ENCODE assay signal across 9 cellular contexts in genomic region chr17:76501827-76502307, GRCh38. TPM values are rescaled to one million over a fixed set of nuclear protein-coding genes. Genes with fewer than 3 reads are reported as not detected.
DNase-seq lines count a peak whose midpoint lies in the region; ATAC-seq and TF ChIP-seq lines count a peak whose summit lies in the region.
"Had no signal": no experiment of that assay in that cellular context is flagged by ENCODE, and none has a peak within 500 bp of the region (broad histone marks: within the 10 kb centered on the region; RNA-seq: fewer than 3 reads in every experiment).

No MANE protein-coding gene starts in this region.

- H2BK120ac ChIP-seq in H9 (ENCODE audit: low read depth, low read length, poor library complexity, severe bottlenecking): no peak overlapping the region

- H2AK5ac ChIP-seq in H9 (ENCODE audit: insufficient read length, low read length): no peak overlapping the region

- H3K9me3 Mint-ChIP-seq in H9 (no peaks in the 10 kb centered on the region; a peak in 1 of 5 replicates), activated B cell treated with CpG ODN at 0.5 μM for 24 hours (no peaks in the 10 kb centered on the region)

- intact Hi-C loops in activated B cell treated with CpG ODN at 0.5 μM for 24 hours (cut with micrococcal nuclease): loop anchor here (1.0 kb wide), 4 partner anchors 10 to 49 kb away; partner anchors contain the start of gene UBE2O

- no peaks in the 10 kb centered on the region for H3K79me1 ChIP-seq in H9 (ENCODE audit: insufficient read depth, low read depth, low read length, poor library complexity, severe bottlenecking)

- H2BK20ac ChIP-seq in H9 (ENCODE audit: low read depth, low read length, poor library complexity, severe bottlenecking): no peak overlapping the region

- DNase-seq in H9 (no peak), activated B cell treated with CpG ODN at 0.5 μM for 24 hours (no peak), foreskin fibroblast (no peak), skeletal muscle cell (ENCODE audit: low read depth) (no peak), NCI-H2107 treated with DMSO at 0.1 percent for 48 hours (lab: John Stamatoyannopoulos, UW; ENCODE audit: unreplicated experiment) (no peak), medulla oblongata (ENCODE audit: extremely low spot score) (no peak), NCI-H510A (lab: John Stamatoyannopoulos, UW) (no peak)
- DNase-seq: cerebellar nuclear complex had no signal

- CTCF ChIA-PET in activated B cell treated with CpG ODN at 0.5 μM for 24 hours (lab: Charles Lee): interaction anchor here (0.6 to 11.4 kb wide), 11 partner anchors 9 to 224 kb away, joined by 3 to 129 read pairs (median 4); partner anchors contain the start of gene AANAT

- no peaks in the 10 kb centered on the region for H4K20me1 ChIP-seq in H9 (ENCODE audit: control insufficient read depth, insufficient read depth, insufficient read length)

- peak overlapping the region; percentile 16 for H2AFZ ChIP-seq in H9 (ENCODE audit: low read length)

- peak overlapping the region; percentile 73; the same call in 1 of the 2 replicates for H2BK15ac ChIP-seq in H9 (ENCODE audit: low read depth, low read length)

- peaks cover 12% of the 10 kb centered on the region for H3K27me3 Mint-ChIP-seq in H9 (ENCODE audit: low read depth)
- H3K27me3 Mint-ChIP-seq in activated B cell treated with CpG ODN at 0.5 μM for 24 hours: no peaks in the 10 kb centered on the region

- H3K36me3 Mint-ChIP-seq in H9 (ENCODE audit: insufficient read depth in 1 of 3, low read depth in 3 of 3) (no peaks in the 10 kb centered on the region; a peak in 2 of 7 replicates), activated B cell treated with CpG ODN at 0.5 μM for 24 hours (ENCODE audit: low read depth) (peaks cover 28% of the 10 kb centered on the region)

- no peaks in the 10 kb centered on the region for H3K9me3 ChIP-seq in H9 (ENCODE audit: control insufficient read depth, low read depth, low read length)

- H3K56ac ChIP-seq in H9 (ENCODE audit: insufficient read length, low read depth, low read length): no peak overlapping the region

- peaks cover 50 to 63% of the 10 kb centered on the region in 2 experiments for H3K4me1 Mint-ChIP-seq in H9
- H3K4me1 Mint-ChIP-seq in activated B cell treated with CpG ODN at 0.5 μM for 24 hours: peaks cover 64% of the 10 kb centered on the region

- no peak overlapping the region for H4K5ac ChIP-seq in H9 (ENCODE audit: insufficient read length, low read depth, low read length)

- no peak overlapping the region; the same call in 1 of the 2 replicates for H3K4ac ChIP-seq in H9 (ENCODE audit: low read depth, low read length)

- no peak overlapping the region for H2BK5ac ChIP-seq in H9 (ENCODE audit: insufficient read length, low read length)

- H3K23ac ChIP-seq in H9 (ENCODE audit: insufficient read length, low read depth, low read length): no peak overlapping the region

- H3K9ac ChIP-seq in H9 (ENCODE audit: extremely low read depth, insufficient read length, low read length): no peak overlapping the region

- no peak overlapping the region for H4K91ac ChIP-seq in H9 (ENCODE audit: insufficient read length, low read depth, low read length)

- peaks cover 9% of the 10 kb centered on the region for H3K23me2 ChIP-seq in H9 (ENCODE audit: insufficient read length, low read depth, low read length, poor library complexity, severe bottlenecking)

- H3K4me1 ChIP-seq in H9 (ENCODE audit: insufficient read depth, low read length): peaks cover 3% of the 10 kb centered on the region; the same call in 1 of the 2 replicates

- H3K4me3 Mint-ChIP-seq in H9: peak overlapping the region; percentile 47 to 75
- H3K4me3 Mint-ChIP-seq in activated B cell treated with CpG ODN at 0.5 μM for 24 hours: peak overlapping the region; percentile 99

- no peaks in the 10 kb centered on the region for H3K27me3 ChIP-seq in H9 (ENCODE audit: insufficient read depth, low read length)

- H3K27ac ChIP-seq in H9 (ENCODE audit: insufficient read length, low read depth, low read length): no peak overlapping the region

- H3K18ac ChIP-seq in H9 (ENCODE audit: insufficient read length, low read depth, low read length): peak overlapping the region; percentile 70

- H3K27ac Mint-ChIP-seq in H9 (peak overlapping the region; percentile 1 to 82 (median 41); a peak in 5 of 7 replicates), activated B cell treated with CpG ODN at 0.5 μM for 24 hours (peak overlapping the region; percentile 90)

- ATAC-seq in activated B cell treated with CpG ODN at 0.5 μM for 24 hours (ENCODE audit: low read depth) (no peak), GM18520 (IDR thresholded peaks at IDR 0.05; ENCODE audit: unreplicated experiment) (no peak)

- no peak overlapping the region for H3T11ph ChIP-seq in H9 (ENCODE audit: low read length)

- POLR2A ChIA-PET in activated B cell treated with CpG ODN at 0.5 μM for 24 hours (lab: Charles Lee): interaction anchor here (0.6 to 21.4 kb wide), 12 partner anchors 19 to 231 kb away, joined by 3 to 769 read pairs (median 4); partner anchors contain the start of genes AANAT and UBE2O

- WGBS in H9 (ENCODE audit: extremely low coverage, insufficient read length, low lambda C conversion rate): no CpG with 5 or more reads among the region's 11 CpGs

- 0 out of 2 replicates have a peak overlapping the region, but pooled peaks have one; percentile 56 for H3K14ac ChIP-seq in H9 (ENCODE audit: insufficient read depth, low read length)

- H2BK12ac ChIP-seq in H9 (ENCODE audit: insufficient read length, low read depth, low read length): peak overlapping the region; percentile 10

- H3K79me2 ChIP-seq in H9 (ENCODE audit: insufficient read depth, low read length): no peaks in the 10 kb centered on the region

- H4K8ac ChIP-seq in H9 (replicated peaks; ENCODE audit: insufficient read length, low read depth, low read length): no peak overlapping the region

- H3K4me2 ChIP-seq in H9 (ENCODE audit: insufficient read depth, insufficient read length, low read length): peak overlapping the region; percentile 55

- TF ChIP-seq CTCF in H9 (conservative IDR thresholded peaks at IDR 0.05): no peak
- TF ChIP-seq CTCF in activated B cell treated with CpG ODN at 0.5 μM for 24 hours (IDR thresholded peaks at IDR 0.05): no peak
- TF ChIP-seq CTCF in foreskin fibroblast (IDR thresholded peaks at IDR 0.05; ENCODE audit: low read depth, low read length): no peak

- H3K4me3 ChIP-seq in foreskin fibroblast (ENCODE audit: low read depth in 1 of 2, low read length in 2 of 2) (peak overlapping the region; percentile 49 to 61), skeletal muscle cell (ENCODE audit: low read depth, low read length) (peak overlapping the region; percentile 58)

RNA-seq across cellular contexts. Expression of gene RHBDF2, which starts 0.6 kb away (rescaled TPM):
- total RNA-seq in H9 (2021) (17.1 and 19.7 TPM in 2 replicates), activated B cell treated with CpG ODN at 0.5 μM for 24 hours (150 and 189 TPM in 2 replicates)

RNA-seq across cellular contexts. Expression of gene AANAT, which starts 34.5 kb away (rescaled TPM):
- 0.15 and 0.55 TPM in 2 replicates for total RNA-seq in H9 (2021)
- 0.55 TPM in 1 of 2 replicates, not detected in the other for total RNA-seq in activated B cell treated with CpG ODN at 0.5 μM for 24 hours

RNA-seq across cellular contexts. Expression of gene CYGB, which starts 35.6 kb away (rescaled TPM):
- 2.4 and 2.8 TPM in 2 replicates for total RNA-seq in H9 (2021)
- 0.44 and 0.49 TPM in 2 replicates for total RNA-seq in activated B cell treated with CpG ODN at 0.5 μM for 24 hours

RNA-seq across cellular contexts. Expression of gene PRCD, which starts 38.0 kb away (rescaled TPM):
- total RNA-seq in H9 (2021) (0.42 and 0.46 TPM in 2 replicates), activated B cell treated with CpG ODN at 0.5 μM for 24 hours (5.3 and 5.5 TPM in 2 replicates)

RNA-seq across cellular contexts. Expression of gene UBE2O, which starts 48.9 kb away (rescaled TPM):
- total RNA-seq in H9 (2021): 47.7 and 52.6 TPM in 2 replicates
- total RNA-seq in activated B cell treated with CpG ODN at 0.5 μM for 24 hours: 39.0 and 40.3 TPM in 2 replicates
